Comparison of ENCODE assay signal across 8 cellular contexts in the genomic region with DNA sequence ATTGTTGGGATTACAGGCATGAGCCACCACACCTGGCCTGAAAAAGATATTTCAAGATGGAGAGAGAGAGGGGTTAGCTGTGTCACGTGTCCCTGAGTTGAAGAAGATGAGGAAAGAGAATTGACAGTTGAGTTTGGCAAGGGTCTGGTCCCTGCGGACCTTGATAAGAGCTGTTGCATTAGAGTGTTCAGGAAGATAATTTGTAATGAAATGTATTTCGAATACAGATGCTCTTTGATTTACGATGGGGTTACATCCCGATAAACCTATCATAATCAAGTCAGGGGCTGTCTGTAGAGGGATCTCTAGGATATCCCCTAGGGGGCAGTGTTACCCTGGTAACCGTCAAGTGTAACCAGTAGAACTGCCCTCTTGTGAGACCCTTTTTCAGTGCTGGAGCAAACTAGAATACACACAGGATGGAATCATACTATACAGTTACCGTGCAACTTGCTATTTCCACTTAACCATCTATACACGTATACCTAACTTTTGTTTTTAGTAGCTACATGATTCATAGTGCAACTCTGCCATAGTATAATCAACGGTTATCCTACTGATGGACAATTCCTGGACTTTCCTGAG. TPM values are rescaled to one million over a fixed set of nuclear protein-coding genes. Genes with fewer than 3 reads are reported as not detected.
DNase-seq lines count a peak whose midpoint lies in the region; ATAC-seq and TF ChIP-seq lines count a peak whose summit lies in the region.

No MANE protein-coding gene starts in this region.

- no peak overlapping the region for H3K9ac ChIP-seq in neural cell (ENCODE audit: low read length)

- H3K27ac ChIP-seq in esophagus muscularis mucosa (replicated peaks in 1 of 4) (no peak overlapping the region), neural cell (ENCODE audit: low read length) (no peak overlapping the region)

- H3K4me3 ChIP-seq in esophagus muscularis mucosa = peak overlapping the region in 1 of 4 donors; percentile 86
- peak overlapping the region; percentile 32 for H3K4me3 ChIP-seq in neural cell (ENCODE audit: low read length)

- TF ChIP-seq EP300 in esophagus muscularis mucosa (IDR thresholded peaks at IDR 0.05) (no peak), neural cell (conservative IDR thresholded peaks at IDR 0.05; ENCODE audit: poor library complexity, severe bottlenecking) (no peak)

- peaks cover 34% of the 10 kb centered on the region for H3K4me1 Mint-ChIP-seq in activated CD8-positive, alpha-beta T cell treated with anti-CD3 and anti-CD28 coated beads for 36 hours (ENCODE audit: low read depth)

- H3K36me3 Mint-ChIP-seq in activated CD8-positive, alpha-beta T cell treated with anti-CD3 and anti-CD28 coated beads for 36 hours (ENCODE audit: low read depth) = peaks cover 10% of the 10 kb centered on the region

- H3K9me2 ChIP-seq in neural cell (ENCODE audit: insufficient read depth, low read length) = no peaks in the 10 kb centered on the region

- CTCF ChIA-PET in activated CD8-positive, alpha-beta T cell treated with anti-CD3 and anti-CD28 coated beads for 36 hours (lab: Charles Lee) = interaction anchor here (0.6 to 4.4 kb wide), 19 partner anchors 9 to 176 kb away, joined by 3 to 39 read pairs (median 5); a partner anchor contains a TSS

- no peak for TF ChIP-seq POLR2A in esophagus muscularis mucosa (IDR thresholded peaks at IDR 0.05; ENCODE audit: low read depth)

- H3K9me3 ChIP-seq in esophagus muscularis mucosa (no peaks in the 10 kb centered on the region), neural cell (ENCODE audit: low read length) (no peaks in the 10 kb centered on the region)

- peaks cover 0 to 11% (median 8%) of the 10 kb centered on the region in 4 donors for H3K36me3 ChIP-seq in esophagus muscularis mucosa
- no peaks in the 10 kb centered on the region for H3K36me3 ChIP-seq in neural cell (ENCODE audit: insufficient read depth, low read length)

- peak; percentile 37 for ATAC-seq in HG03097 (IDR thresholded peaks at IDR 0.05; ENCODE audit: low FRiP score, unreplicated experiment)
- ATAC-seq in activated CD8-positive, alpha-beta T cell treated with anti-CD3 and anti-CD28 coated beads for 36 hours = peak; percentile 64
- ATAC-seq in HG03196 (IDR thresholded peaks at IDR 0.05; ENCODE audit: unreplicated experiment) = no peak

- H3K27me3 ChIP-seq in esophagus muscularis mucosa = no peaks in the 10 kb centered on the region
- no peaks in the 10 kb centered on the region for H3K27me3 ChIP-seq in neural cell (ENCODE audit: insufficient read depth, low read depth, low read length)

- peak; percentile 12 for DNase-seq in NCI-H345 (lab: John Stamatoyannopoulos, UW)
- no peak for DNase-seq in NCI-H345 treated with DMSO at 0.1 percent for 48 hours (lab: John Stamatoyannopoulos, UW; ENCODE audit: unreplicated experiment)
- DNase-seq in NCI-H748 treated with DMSO at 0.1 percent for 48 hours (lab: John Stamatoyannopoulos, UW) = peak; percentile 19
- peak; percentile 80 for DNase-seq in activated CD8-positive, alpha-beta T cell treated with anti-CD3 and anti-CD28 coated beads for 36 hours
- no peak for DNase-seq in esophagus muscularis mucosa (ENCODE audit: extremely low spot score)

- peaks cover 22 to 45% (median 42%) of the 10 kb centered on the region in 4 donors for H3K4me1 ChIP-seq in esophagus muscularis mucosa

- POLR2A ChIA-PET in activated CD8-positive, alpha-beta T cell treated with anti-CD3 and anti-CD28 coated beads for 36 hours (lab: Charles Lee) = interaction anchor here (0.6 to 2.0 kb wide), 8 partner anchors 18 to 137 kb away, joined by 3 to 6 read pairs (median 4); a partner anchor contains a TSS

- H4K20me1 ChIP-seq in neural cell (ENCODE audit: insufficient read depth) = no peaks in the 10 kb centered on the region

- peak; percentile 56 for TF ChIP-seq RAD21 in neural cell (conservative IDR thresholded peaks at IDR 0.05)

- H2AFZ ChIP-seq in neural cell (ENCODE audit: low read depth, low read length) = no peak overlapping the region

- intact Hi-C loops in activated CD8-positive, alpha-beta T cell treated with anti-CD3 and anti-CD28 coated beads for 36 hours (cut with micrococcal nuclease) = loop anchor here (2.0 kb wide), 1 partner anchor 26 kb away; no protein-coding TSS in a partner anchor
- intact Hi-C loops in esophagus muscularis mucosa (cut with DNase I) = no loop called here

- no peak overlapping the region for H3K4me2 ChIP-seq in neural cell (ENCODE audit: low read length)

- H3K79me2 ChIP-seq in neural cell (replicated peaks; ENCODE audit: insufficient read depth, low read length) = peaks cover 19% of the 10 kb centered on the region

- WGBS in esophagus muscularis mucosa = 19% methylated on average over 9 of the region's 9 CpGs

- peak overlapping the region; percentile 56 for H3K27ac Mint-ChIP-seq in activated CD8-positive, alpha-beta T cell treated with anti-CD3 and anti-CD28 coated beads for 36 hours

- H3K27me3 Mint-ChIP-seq in activated CD8-positive, alpha-beta T cell treated with anti-CD3 and anti-CD28 coated beads for 36 hours = no peaks in the 10 kb centered on the region

- TF ChIP-seq CTCF in activated CD8-positive, alpha-beta T cell treated with anti-CD3 and anti-CD28 coated beads for 36 hours (IDR thresholded peaks at IDR 0.05) = peak; percentile 88
- TF ChIP-seq CTCF in esophagus muscularis mucosa (IDR thresholded peaks at IDR 0.05) (peak; percentile 41 to 62 (median 52)), neural cell (IDR thresholded peaks at IDR 0.05; ENCODE audit: poor library complexity, severe bottlenecking) (peak; percentile 58)

- peak overlapping the region; percentile 91 for H3K4me3 Mint-ChIP-seq in activated CD8-positive, alpha-beta T cell treated with anti-CD3 and anti-CD28 coated beads for 36 hours

- no peaks in the 10 kb centered on the region for H3K9me3 Mint-ChIP-seq in activated CD8-positive, alpha-beta T cell treated with anti-CD3 and anti-CD28 coated beads for 36 hours

- no peaks in the 10 kb centered on the region for H3F3A ChIP-seq in neural cell (ENCODE audit: insufficient read depth, low read length, poor library complexity, severe bottlenecking)

TF ChIP-seq in neural cell, 6 proteins besides CTCF, POLR2A, EP300 and RAD21:
- TF ChIP-seq MXI1 (conservative IDR thresholded peaks at IDR 0.05; ENCODE audit: poor library complexity, severe bottlenecking) (no peak), SMC3 (conservative IDR thresholded peaks at IDR 0.05; ENCODE audit: poor library complexity) (peak; percentile 34)
TF ChIP-seq in neural cell: peak in this region for 1.

RNA-seq across cellular contexts. Expression of a gene that starts 1.5 kb away (rescaled TPM):
- 10 to 100 TPM; 41.3 to 45.7 TPM for total RNA-seq in activated CD8-positive, alpha-beta T cell treated with anti-CD3 and anti-CD28 coated beads for 36 hours
- total RNA-seq in esophagus muscularis mucosa = 10 to 100 TPM; 27.0 to 39.1 (median 30.5) TPM
- 38.0 and 64.8 TPM in 2 replicates for polyA plus RNA-seq in neural cell
- 25.6 and 27.1 TPM in 2 replicates for polyA minus RNA-seq in neural cell

RNA-seq across cellular contexts. Expression of a gene that starts 16.9 kb away (rescaled TPM):
- total RNA-seq in activated CD8-positive, alpha-beta T cell treated with anti-CD3 and anti-CD28 coated beads for 36 hours = 1 to 10 TPM; 4.7 to 6.2 TPM
- total RNA-seq in esophagus muscularis mucosa = 10 to 100 TPM in 3 of 4 donors, 1 to 10 TPM in 1; 7.3 to 16.0 (median 13.3) TPM
- not detected in 2 replicates for polyA plus RNA-seq in neural cell
- not detected in 2 replicates for polyA minus RNA-seq in neural cell

RNA-seq across cellular contexts. Expression of a gene that starts 21.8 kb away (rescaled TPM):
- not detected for total RNA-seq in activated CD8-positive, alpha-beta T cell treated with anti-CD3 and anti-CD28 coated beads for 36 hours
- total RNA-seq in esophagus muscularis mucosa = 1,000 to 10,000 TPM; 2,877 to 3,384 (median 2,954) TPM
- 0.18 TPM in 1 of 2 replicates, not detected in the other for polyA plus RNA-seq in neural cell
- not detected in 2 replicates for polyA minus RNA-seq in neural cell

RNA-seq across cellular contexts. Expression of a gene that starts 31.6 kb away (rescaled TPM):
- total RNA-seq in activated CD8-positive, alpha-beta T cell treated with anti-CD3 and anti-CD28 coated beads for 36 hours = 10 to 100 TPM; 51.2 to 53.9 TPM
- total RNA-seq in esophagus muscularis mucosa = 10 to 100 TPM; 72.7 to 97.5 (median 81.8) TPM
- polyA plus RNA-seq in neural cell = 98.3 and 99.0 TPM in 2 replicates
- polyA minus RNA-seq in neural cell = 45.6 and 54.3 TPM in 2 replicates

RNA-seq across cellular contexts. Expression of a gene that starts 36.8 kb away (rescaled TPM):
- total RNA-seq in activated CD8-positive, alpha-beta T cell treated with anti-CD3 and anti-CD28 coated beads for 36 hours = 1 to 10 TPM; 6.1 to 6.5 TPM
- total RNA-seq in esophagus muscularis mucosa = 10 to 100 TPM in 1 of 4 donors, 1 to 10 TPM in 3; 7.8 to 10.2 (median 7.9) TPM
- polyA plus RNA-seq in neural cell = 84.3 and 91.6 TPM in 2 replicates
- polyA minus RNA-seq in neural cell = 206 and 211 TPM in 2 replicates

Comparison
In these comparisons a context has a peak if more than half of its experiments do, and no peak if none do; other contexts are left out.
1. DNase-seq: peak in NCI-H345 (single experiment), NCI-H748 treated with DMSO at 0.1 percent for 48 hours (single experiment) and activated CD8-positive, alpha-beta T cell treated with anti-CD3 and anti-CD28 coated beads for 36 hours (single experiment); none in NCI-H345 treated with DMSO at 0.1 percent for 48 hours (single experiment) and esophagus muscularis mucosa (single experiment).
2. RNA of a gene that starts 21.8 kb away (total RNA-seq): 2,877 to 3,384 TPM in esophagus muscularis mucosa; not detected in activated CD8-positive, alpha-beta T cell treated with anti-CD3 and anti-CD28 coated beads for 36 hours; every median in the first group is over 1,000 times any median in the second.
3. Peak in every context shown above with its lines, with median percentiles within 50 percentile points of each other: CTCF ChIP-seq.